8 cellular contexts compared by ENCODE assay signal in genomic region chr12:79689041-79689476, GRCh38. TPM values are rescaled to one million over a fixed set of nuclear protein-coding genes. Genes with fewer than 3 reads are reported as not detected.
DNase-seq lines count a peak whose midpoint lies in the region; ATAC-seq and TF ChIP-seq lines count a peak whose summit lies in the region.

No MANE protein-coding gene starts in this region.

- intact Hi-C loops in colonic mucosa (cut with DNase I): no loop called here

- no peaks in the 10 kb centered on the region for H3K36me3 Mint-ChIP-seq in natural killer cell treated with Interleukin-12 subunit alpha and Interleukin-12 subunit beta and Interleukin-15 and Interleukin-18, amount 100 ng/mL, for 72 hours

- peaks cover 10 to 15% of the 10 kb centered on the region in 2 donors for H3K4me1 Mint-ChIP-seq in natural killer cell treated with Interleukin-12 subunit alpha and Interleukin-12 subunit beta and Interleukin-15 and Interleukin-18, amount 100 ng/mL, for 72 hours (ENCODE audit: low read depth in 2 of 2)

- peak overlapping the region; percentile 80 for H3K4me3 ChIP-seq in colonic mucosa

- TF ChIP-seq CTCF in colonic mucosa (IDR thresholded peaks at IDR 0.05): no peak

- H3K27ac ChIP-seq in KOPT-K1 (ENCODE audit: low read depth, low read length, poor library complexity, severe bottlenecking) (peak overlapping the region; percentile 55), colonic mucosa (peak overlapping the region; percentile 95)

- no peaks in the 10 kb centered on the region for H3K27me3 ChIP-seq in colonic mucosa

- no peak overlapping the region for H3K27ac Mint-ChIP-seq in natural killer cell treated with Interleukin-12 subunit alpha and Interleukin-12 subunit beta and Interleukin-15 and Interleukin-18, amount 100 ng/mL, for 72 hours

- H3K9me3 ChIP-seq in KOPT-K1 (ENCODE audit: insufficient read depth, low read length, poor library complexity, severe bottlenecking) (no peaks in the 10 kb centered on the region), colonic mucosa (no peaks in the 10 kb centered on the region)

- no peaks in the 10 kb centered on the region for H3K9me3 Mint-ChIP-seq in natural killer cell treated with Interleukin-12 subunit alpha and Interleukin-12 subunit beta and Interleukin-15 and Interleukin-18, amount 100 ng/mL, for 72 hours

- peak overlapping the region; percentile 88 to 90 for H3K9ac ChIP-seq in colonic mucosa (ENCODE audit: low read depth in 2 of 2, low read length in 2 of 2)

- no peaks in the 10 kb centered on the region for H3K4me1 ChIP-seq in colonic mucosa

- peaks cover 18 to 52% of the 10 kb centered on the region in 2 donors for H3K27me3 Mint-ChIP-seq in natural killer cell treated with Interleukin-12 subunit alpha and Interleukin-12 subunit beta and Interleukin-15 and Interleukin-18, amount 100 ng/mL, for 72 hours

- H3K36me3 ChIP-seq in KOPT-K1 (ENCODE audit: insufficient read depth, low read length): no peaks in the 10 kb centered on the region
- no peaks in the 10 kb centered on the region for H3K36me3 ChIP-seq in colonic mucosa

- peak; percentile 14 for ATAC-seq in GM18907 (IDR thresholded peaks at IDR 0.05; ENCODE audit: unreplicated experiment)
- ATAC-seq in natural killer cell treated with Interleukin-12 subunit alpha and Interleukin-12 subunit beta and Interleukin-15 and Interleukin-18, amount 100 ng/mL, for 72 hours: no peak
- no peak for ATAC-seq in HG03378 (IDR thresholded peaks at IDR 0.05; ENCODE audit: unreplicated experiment)
- no peak for ATAC-seq in HG02678 (IDR thresholded peaks at IDR 0.05; ENCODE audit: unreplicated experiment)

- peak overlapping the region; percentile 72 for H3K4me3 Mint-ChIP-seq in natural killer cell treated with Interleukin-12 subunit alpha and Interleukin-12 subunit beta and Interleukin-15 and Interleukin-18, amount 100 ng/mL, for 72 hours

- DNase-seq in colonic mucosa: no peak
- no peak for DNase-seq in natural killer cell treated with Interleukin-12 subunit alpha and Interleukin-12 subunit beta and Interleukin-15 and Interleukin-18, amount 100 ng/mL, for 72 hours (ENCODE audit: low spot score)
- DNase-seq in glomerular visceral epithelial cell (ENCODE audit: extremely low spot score): no peak
- DNase-seq in NCI-H1436 treated with DMSO at 0.1 percent for 48 hours (lab: John Stamatoyannopoulos, UW): no peak

RNA-seq across cellular contexts. Expression of gene PAWR, which starts 1.7 kb away (rescaled TPM):
- total RNA-seq in colonic mucosa: 100 to 1,000 TPM; 135 to 211 TPM
- total RNA-seq in natural killer cell treated with Interleukin-12 subunit alpha and Interleukin-12 subunit beta and Interleukin-15 and Interleukin-18, amount 100 ng/mL, for 72 hours: 10 to 100 TPM in 1 of 2 donors, 1 to 10 TPM in 1; 3.5 to 10.2 TPM

Comparison
In these comparisons a context has a peak if more than half of its experiments do, and no peak if none do; other contexts are left out.
1. RNA of gene PAWR, which starts 1.7 kb away (total RNA-seq): 135 to 211 TPM in colonic mucosa; 3.5 to 10.2 TPM in natural killer cell treated with Interleukin-12 subunit alpha and Interleukin-12 subunit beta and Interleukin-15 and Interleukin-18, amount 100 ng/mL, for 72 hours; every median in the first group is over 10 times any median in the second.